ENCODE assay signal across 8 cellular contexts in the genomic region with DNA sequence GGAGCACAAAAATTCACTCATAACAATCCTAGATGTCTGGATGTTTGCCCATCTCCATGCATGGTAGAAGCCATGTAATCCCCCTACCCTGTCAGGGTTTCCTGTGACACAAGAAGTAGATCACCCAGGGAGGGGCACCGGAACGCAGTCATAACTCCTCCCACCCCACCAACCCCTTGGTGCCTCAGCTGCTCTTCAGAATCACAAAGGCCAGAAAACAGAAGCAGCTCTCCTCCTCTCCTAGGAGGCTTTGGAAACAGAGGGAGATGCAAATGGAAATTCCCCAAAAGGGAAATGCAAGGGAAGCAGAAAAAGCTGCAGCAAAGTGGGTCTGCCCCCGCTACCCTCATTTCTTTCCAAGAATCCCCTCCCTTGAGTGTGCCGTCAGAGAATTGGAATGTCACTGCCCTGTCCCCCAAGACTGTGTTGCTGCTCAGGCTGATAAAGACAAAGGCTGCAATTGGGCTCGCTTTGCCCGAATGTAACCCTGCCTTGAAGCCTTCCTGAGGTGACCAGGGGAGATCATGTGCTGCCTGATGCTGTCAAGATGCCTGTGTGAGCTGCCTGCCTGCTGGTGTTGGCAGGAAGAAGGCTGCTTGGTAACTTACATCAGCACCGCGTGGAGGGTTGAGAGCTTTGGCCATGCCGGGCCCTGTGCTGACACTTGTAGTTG.
DNase-seq lines count a peak whose midpoint lies in the region; ATAC-seq and TF ChIP-seq lines count a peak whose summit lies in the region.

No MANE protein-coding gene starts in this region.

- no peaks in the 10 kb centered on the region for H3K27me3 ChIP-seq in body of pancreas
- H3K27me3 ChIP-seq in sigmoid colon = no peaks in the 10 kb centered on the region

- H3K36me3 ChIP-seq in body of pancreas (replicated peaks in 1 of 2; ENCODE audit: insufficient read depth in 1 of 2, low read depth in 2 of 2) = no peaks in the 10 kb centered on the region
- H3K36me3 ChIP-seq in sigmoid colon = no peaks in the 10 kb centered on the region

- DNase-seq in SHP77 (lab: John Stamatoyannopoulos, UW) (peak; percentile 10 to 53), SHP77 treated with DMSO at 0.1 percent for 48 hours (lab: John Stamatoyannopoulos, UW) (no peak), body of pancreas (peak; percentile 43 to 79 (median 73)), iPS-NIHi11 (ENCODE audit: low spot score) (peak; percentile 65), sigmoid colon (peak; percentile 97), HuH-7 (ENCODE audit: low spot score) (no peak), GM13977 (ENCODE audit: low spot score) (no peak)
- DNase-seq in activated T-cell treated with anti-CD3 and anti-CD28 coated beads, Interleukin-2, amount 50 U/mL, for 48 hours = no peak

- ATAC-seq in body of pancreas = peak; percentile 54

- H3K4me1 ChIP-seq in body of pancreas (peaks cover 35% of the 10 kb centered on the region), sigmoid colon (peaks cover 0 to 43% (median 40%) of the 10 kb centered on the region in 4 donors)

- TF ChIP-seq CTCF in body of pancreas (IDR thresholded peaks at IDR 0.05) (no peak), sigmoid colon (IDR thresholded peaks at IDR 0.05) (no peak), GM13977 (IDR thresholded peaks at IDR 0.05; ENCODE audit: extremely low read depth, insufficient read depth, missing control alignments) (no peak)

- 43 to 64% methylated on average over 7 to 9 of the region's 9 CpGs for WGBS in body of pancreas, 2 donors
- WGBS in sigmoid colon, 2 donors = 46 to 77% methylated on average over 9 of the region's 9 CpGs

- H3K9me3 ChIP-seq in body of pancreas (no peaks in the 10 kb centered on the region), sigmoid colon (no peaks in the 10 kb centered on the region)

- H3K27ac ChIP-seq in body of pancreas (peak overlapping the region; percentile 64 to 99 (median 95)), sigmoid colon (peak overlapping the region; percentile 91 to 97 (median 96))

- peak; percentile 81 to 90 (median 85) for TF ChIP-seq EP300 in sigmoid colon (IDR thresholded peaks at IDR 0.05)

- no peak for TF ChIP-seq POLR2A in body of pancreas (IDR thresholded peaks at IDR 0.05)
- no peak for TF ChIP-seq POLR2A in sigmoid colon (IDR thresholded peaks at IDR 0.05)

- in situ Hi-C loops in GM13977 (cut with MboI; ENCODE audit: low pct_unique_long_range_greater_than_20kb, low sequenced_read_pairs, unreplicated experiment) = no loop called here

- intact Hi-C loops in body of pancreas (cut with DNase I) (no loop called here), sigmoid colon (cut with DNase I) (loop anchor here (1.0 to 10.0 kb wide), 5 partner anchors 25 to 421 kb away; a partner anchor contains a TSS)

- H3K4me3 ChIP-seq in body of pancreas (no peak overlapping the region), sigmoid colon (peak overlapping the region in 1 of 4 donors; percentile 14)

Comparison
In these comparisons a context has a peak if more than half of its experiments do, and no peak if none do; other contexts are left out.
1. DNase-seq: peak in SHP77 (2 of 2), body of pancreas (4 of 4), iPS-NIHi11 (single experiment) and sigmoid colon (single experiment); none in SHP77 treated with DMSO at 0.1 percent for 48 hours (single experiment), HuH-7 (single experiment), activated T-cell treated with anti-CD3 and anti-CD28 coated beads, Interleukin-2, amount 50 U/mL, for 48 hours (0 of 2) and GM13977 (single experiment).